Comparison of ENCODE assay signal across 13 cellular contexts in the genomic region with DNA sequence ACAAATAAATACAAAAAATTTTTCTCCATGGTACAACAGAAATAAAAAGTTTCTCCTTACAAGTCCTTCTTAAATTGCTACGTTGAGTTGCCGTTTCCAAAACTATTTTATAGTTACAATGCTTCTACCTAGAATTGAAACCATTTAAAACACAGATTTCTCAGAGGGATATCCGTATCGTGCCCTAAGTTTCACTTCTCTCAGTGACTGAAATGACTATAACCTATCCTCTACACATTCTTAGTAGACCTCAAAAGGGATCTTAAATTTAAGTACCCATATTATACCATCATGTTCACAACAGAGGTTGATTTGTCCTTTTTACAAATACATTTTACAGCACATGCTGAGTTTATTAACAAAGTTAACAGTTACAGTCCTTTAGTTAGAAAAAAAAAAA. TPM values are rescaled to one million over a fixed set of nuclear protein-coding genes. Genes with fewer than 3 reads are reported as not detected.
A peak's percentile ranks its signal among the peaks of the same experiment; 100 is the strongest.
DNase-seq lines count a peak whose midpoint lies in the region; ATAC-seq and TF ChIP-seq lines count a peak whose summit lies in the region.
"Had no signal": no experiment of that assay in that cellular context is flagged by ENCODE, and none has a peak within 500 bp of the region (broad histone marks: within the 10 kb centered on the region; RNA-seq: fewer than 3 reads in every experiment).

No MANE protein-coding gene starts in this region.

- H3K27me3 ChIP-seq in spleen (replicated peaks in 1 of 7) = no peaks in the 10 kb centered on the region
- H3K27me3 ChIP-seq: SJCRH30 had no signal

- intact Hi-C loops in spleen (cut with DNase I; ENCODE audit: low total_unique reads) = no loop called here

- H3K27ac Mint-ChIP-seq in activated T-cell treated with anti-CD3 and anti-CD28 coated beads, Interleukin-2, amount 50 U/mL, for 72 hours = peak overlapping the region; percentile 89
- no peak overlapping the region for H3K27ac Mint-ChIP-seq in stimulated activated naive B cell treated with anti-CD40 and anti-IgM and Interleukin-4, amounts not matched to agents 10 μg/mL and 1 μg/mL and 100 μg/mL, for 72 hours

- H3K36me3 Mint-ChIP-seq in activated T-cell treated with anti-CD3 and anti-CD28 coated beads, Interleukin-2, amount 50 U/mL, for 72 hours (ENCODE audit: insufficient read depth in 2 of 2) = peaks cover 3 to 6% of the 10 kb centered on the region in 2 donors
- peaks cover 22 to 37% of the 10 kb centered on the region in 2 donors for H3K36me3 Mint-ChIP-seq in stimulated activated naive B cell treated with anti-CD40 and anti-IgM and Interleukin-4, amounts not matched to agents 10 μg/mL and 1 μg/mL and 100 μg/mL, for 72 hours

- TF ChIP-seq CTCF in spleen (IDR thresholded peaks at IDR 0.05 in 8 of 11, conservative IDR thresholded peaks at IDR 0.05 in 3 of 11) = no peak

- H3K4me3 ChIP-seq in spleen = no peak overlapping the region
- H3K4me3 ChIP-seq: SJCRH30 had no signal

- peak overlapping the region in 1 of 8 donors; percentile 34 for H3K27ac ChIP-seq in spleen
- H3K27ac ChIP-seq: SJCRH30 had no signal

- 63 to 70% (median 65%) methylated on average over 4 of the region's 4 CpGs for WGBS in spleen, 5 donors

- H3K9me3 Mint-ChIP-seq in activated T-cell treated with anti-CD3 and anti-CD28 coated beads, Interleukin-2, amount 50 U/mL, for 72 hours = no peaks in the 10 kb centered on the region
- H3K9me3 Mint-ChIP-seq in stimulated activated naive B cell treated with anti-CD40 and anti-IgM and Interleukin-4, amounts not matched to agents 10 μg/mL and 1 μg/mL and 100 μg/mL, for 72 hours = no peaks in the 10 kb centered on the region

- H3K27me3 Mint-ChIP-seq in activated T-cell treated with anti-CD3 and anti-CD28 coated beads, Interleukin-2, amount 50 U/mL, for 72 hours (ENCODE audit: low read depth) = no peaks in the 10 kb centered on the region
- no peaks in the 10 kb centered on the region for H3K27me3 Mint-ChIP-seq in stimulated activated naive B cell treated with anti-CD40 and anti-IgM and Interleukin-4, amounts not matched to agents 10 μg/mL and 1 μg/mL and 100 μg/mL, for 72 hours

- H3K36me3 ChIP-seq in spleen = peaks cover 0 to 97% (median 23%) of the 10 kb centered on the region in 6 donors
- H3K36me3 ChIP-seq: SJCRH30 had no signal

- ATAC-seq in activated T-cell treated with anti-CD3 and anti-CD28 coated beads, Interleukin-2, amount 50 U/mL, for 72 hours (replicated peaks in 1 of 2) = no peak
- peak; percentile 82 for ATAC-seq in GM21737 (IDR thresholded peaks at IDR 0.05; ENCODE audit: unreplicated experiment)
- peak; percentile 91 for ATAC-seq in HG03280 (IDR thresholded peaks at IDR 0.05; ENCODE audit: unreplicated experiment)
- peak; percentile 100 for ATAC-seq in stimulated activated naive B cell treated with anti-CD40 and anti-IgM and Interleukin-4, amounts not matched to agents 10 μg/mL and 1 μg/mL and 100 μg/mL, for 72 hours (replicated peaks)

- no peak for DNase-seq in activated T-cell treated with anti-CD3 and anti-CD28 coated beads, Interleukin-2, amount 50 U/mL, for 72 hours
- DNase-seq in activated T-cell treated with anti-CD3 and anti-CD28 coated beads, Interleukin-2, amount 50 U/mL, for 48 hours = no peak
- no peak for DNase-seq in stimulated activated naive B cell treated with anti-CD40 and anti-IgM and Interleukin-4, amounts not matched to agents 10 μg/mL and 1 μg/mL and 100 μg/mL, for 72 hours
- DNase-seq in T1000 (lab: John Stamatoyannopoulos, UW) (no peak), spleen (no peak), D341Med (ENCODE audit: low spot score) (no peak)
- DNase-seq: SJCRH30 had no signal

- no peaks in the 10 kb centered on the region for H3K4me1 Mint-ChIP-seq in activated T-cell treated with anti-CD3 and anti-CD28 coated beads, Interleukin-2, amount 50 U/mL, for 72 hours (ENCODE audit: low read depth)
- H3K4me1 Mint-ChIP-seq in stimulated activated naive B cell treated with anti-CD40 and anti-IgM and Interleukin-4, amounts not matched to agents 10 μg/mL and 1 μg/mL and 100 μg/mL, for 72 hours = peaks cover 14 to 15% of the 10 kb centered on the region in 2 donors

- H3K4me1 ChIP-seq in spleen = peaks cover 0 to 15% (median 0%) of the 10 kb centered on the region in 6 donors
- H3K4me1 ChIP-seq: SJCRH30 had no signal

- no peaks in the 10 kb centered on the region for H3K9me3 ChIP-seq in spleen
- H3K9me3 ChIP-seq: SJCRH30 had no signal

- peak overlapping the region in 1 of 2 donors; percentile 40 for H3K4me3 Mint-ChIP-seq in activated T-cell treated with anti-CD3 and anti-CD28 coated beads, Interleukin-2, amount 50 U/mL, for 72 hours
- H3K4me3 Mint-ChIP-seq in stimulated activated naive B cell treated with anti-CD40 and anti-IgM and Interleukin-4, amounts not matched to agents 10 μg/mL and 1 μg/mL and 100 μg/mL, for 72 hours = peak overlapping the region in 1 of 2 donors; percentile 62

- no peak for TF ChIP-seq POLR2A in spleen (IDR thresholded peaks at IDR 0.05)

RNA-seq across cellular contexts. Expression of a gene that starts 44.1 kb away (rescaled TPM):
- total RNA-seq in activated T-cell treated with anti-CD3 and anti-CD28 coated beads, Interleukin-2, amount 50 U/mL, for 72 hours = 10 to 100 TPM; 42.6 to 43.5 TPM
- total RNA-seq in spleen = 10 to 100 TPM; 25.3 to 44.8 (median 32.7) TPM
- 1 to 10 TPM; 4.2 to 6.7 (median 5.5) TPM for polyA plus RNA-seq in spleen

RNA-seq across cellular contexts. Expression of a gene that starts 51.7 kb away (rescaled TPM):
- not detected for total RNA-seq in activated T-cell treated with anti-CD3 and anti-CD28 coated beads, Interleukin-2, amount 50 U/mL, for 72 hours
- not detected for total RNA-seq in spleen
- not detected for polyA plus RNA-seq in spleen
- total RNA-seq: activated CD8-positive, alpha-beta memory T cell treated with anti-CD3 and anti-CD28 coated beads for 36 hours; bronchial epithelial cell; posterior vena cava; SJCRH30; urinary bladder had no signal
- polyA plus RNA-seq: urinary bladder had no signal

RNA-seq across cellular contexts. Expression of a gene that starts 57.8 kb away (rescaled TPM):
- 10 to 100 TPM; 13.7 to 16.6 TPM for total RNA-seq in activated T-cell treated with anti-CD3 and anti-CD28 coated beads, Interleukin-2, amount 50 U/mL, for 72 hours
- 10 to 100 TPM; 10.6 to 15.7 (median 12.2) TPM for total RNA-seq in spleen
- 1 to 10 TPM; 3.2 to 5.1 (median 3.9) TPM for polyA plus RNA-seq in spleen

Comparison
In these comparisons a context has a peak if more than half of its experiments do, and no peak if none do; other contexts are left out.
1. ATAC-seq: peak in GM21737 (single experiment), HG03280 (single experiment) and stimulated activated naive B cell treated with anti-CD40 and anti-IgM and Interleukin-4, amounts not matched to agents 10 μg/mL and 1 μg/mL and 100 μg/mL, for 72 hours (2 of 2); none in activated T-cell treated with anti-CD3 and anti-CD28 coated beads, Interleukin-2, amount 50 U/mL, for 72 hours (0 of 2).